Comparison of ENCODE assay signal across 26 cellular contexts in genomic region chr1:41391834-41392527, GRCh38. TPM values are rescaled to one million over a fixed set of nuclear protein-coding genes. Genes with fewer than 3 reads are reported as not detected.
DNase-seq lines count a peak whose midpoint lies in the region; ATAC-seq, FAIRE-seq and TF ChIP-seq lines count a peak whose summit lies in the region.
"Had no signal": no experiment of that assay in that cellular context is flagged by ENCODE, and none has a peak within 500 bp of the region (broad histone marks: within the 10 kb centered on the region; RNA-seq: fewer than 3 reads in every experiment).

No MANE protein-coding gene starts in this region.

- ATAC-seq in K562 (no peak), GM19395 (IDR thresholded peaks at IDR 0.05; ENCODE audit: unreplicated experiment) (no peak)
- ATAC-seq: esophagus mucosa; stimulated activated naive B cell treated with anti-CD40 and anti-IgM and Interleukin-4, amounts not matched to agents 10 μg/mL and 1 μg/mL and 100 μg/mL, for 72 hours; upper lobe of right lung had no signal

- no peak for TF ChIP-seq RAD21 in K562 (CRISPR knock-in tag; conservative IDR thresholded peaks at IDR 0.05 in 1 of 2, IDR thresholded peaks at IDR 0.05 in 1 of 2)

- no TSS peak for BruUV-seq in K562 (replicated peaks; lab: Mats Ljungman, UMichigan)

- H3K9me1 ChIP-seq in K562 (ENCODE audit: control insufficient read depth, insufficient read depth, low read length) = peaks cover 5% of the 10 kb centered on the region

- CTCF ChIA-PET in K562 (lab: Yijun Ruan, JAX; ENCODE audit: low intra/inter-chr PET ratio) = no interaction called here

- no peaks in the 10 kb centered on the region for H3K79me2 ChIP-seq in K562 (ENCODE audit: control insufficient read depth, insufficient read depth, low read length)

- TF ChIP-seq POLR2A in K562 (conservative IDR thresholded peaks at IDR 0.05) = no peak
- no peak for TF ChIP-seq POLR2A in esophagus squamous epithelium (IDR thresholded peaks at IDR 0.05)

- no peaks in the 10 kb centered on the region for H3K9me3 ChIP-seq in BLaER1
- no peaks in the 10 kb centered on the region for H3K9me3 ChIP-seq in BLaER1 treated with 17β-estradiol and CSF1 and Interleukin-3, amounts not matched to agents 10 nM and 100 nM (replicated peaks in 1 of 11)
- H3K9me3 ChIP-seq in K562 (replicated peaks; ENCODE audit: control insufficient read depth, insufficient read depth, low read depth, low read length) = no peaks in the 10 kb centered on the region
- H3K9me3 ChIP-seq in BE2C = no peaks in the 10 kb centered on the region
- no peaks in the 10 kb centered on the region for H3K9me3 ChIP-seq in esophagus squamous epithelium
- H3K9me3 ChIP-seq: sigmoid colon, upper lobe of right lung had no signal

- POLR2A ChIA-PET in K562 (lab: Yijun Ruan, JAX) = no interaction called here

- intact Hi-C loops in K562 (cut with micrococcal nuclease) (no loop called here), esophagus squamous epithelium (cut with DNase I) (no loop called here)

- peak overlapping the region; percentile 65 for H3K27ac ChIP-seq in BLaER1
- peak overlapping the region in 2 of 11 experiments; percentile 9 to 31; a peak in 1 of 22 replicates for H3K27ac ChIP-seq in BLaER1 treated with 17β-estradiol and CSF1 and Interleukin-3, amounts not matched to agents 10 nM and 100 nM
- H3K27ac ChIP-seq in K562 (ENCODE audit: extremely low read depth, low read depth, low read length) = no peak overlapping the region
- H3K27ac ChIP-seq in esophagus squamous epithelium = no peak overlapping the region
- H3K27ac ChIP-seq: sigmoid colon, SK-N-MC, upper lobe of right lung had no signal

- no peak for TF ChIP-seq EP300 in K562 (IDR thresholded peaks at IDR 0.05; ENCODE audit: low read length)

- H4K20me1 ChIP-seq in BLaER1 (no peaks in the 10 kb centered on the region; the same call in 1 of the 2 replicates), K562 (replicated peaks; ENCODE audit: control insufficient read depth, insufficient read depth, low read length) (peaks cover 15% of the 10 kb centered on the region; the same call in 1 of the 2 replicates)
- H4K20me1 ChIP-seq in BLaER1 treated with 17β-estradiol and CSF1 and Interleukin-3, amounts not matched to agents 10 nM and 100 nM = peaks cover 0 to 7% (median 0%) of the 10 kb centered on the region in 11 experiments; a peak in 2 of 22 replicates

- H3K4me1 ChIP-seq in BLaER1 (peaks cover 84% of the 10 kb centered on the region), K562 (replicated peaks in 1 of 2; ENCODE audit: control insufficient read depth in 2 of 2, insufficient read depth in 2 of 2, low read length in 2 of 2) (peaks cover 0 to 10% of the 10 kb centered on the region in 2 experiments; a peak in 1 of 5 replicates), BE2C (peaks cover 14% of the 10 kb centered on the region), esophagus squamous epithelium (peaks cover 8 to 57% (median 13%) of the 10 kb centered on the region in 3 donors)
- H3K4me1 ChIP-seq in BLaER1 treated with 17β-estradiol and CSF1 and Interleukin-3, amounts not matched to agents 10 nM and 100 nM = peaks cover 16 to 86% (median 75%) of the 10 kb centered on the region in 10 experiments; a peak in 19 of 20 replicates

- TF ChIP-seq CTCF in K562 (IDR thresholded peaks at IDR 0.05 in 2 of 3, conservative IDR thresholded peaks at IDR 0.05 in 1 of 3; ENCODE audit: insufficient read depth in 2 of 3, low read depth in 1 of 3, low read length in 3 of 3) = no peak
- TF ChIP-seq CTCF in BE2C (IDR thresholded peaks at IDR 0.05; ENCODE audit: low read depth, low read length) = no peak
- no peak for TF ChIP-seq CTCF in esophagus squamous epithelium (IDR thresholded peaks at IDR 0.05)

- peaks cover 7% of the 10 kb centered on the region; the same call in 1 of the 2 replicates for H3K27me3 ChIP-seq in BLaER1
- peaks cover 0 to 10% (median 8%) of the 10 kb centered on the region in 11 experiments; a peak in 17 of 22 replicates for H3K27me3 ChIP-seq in BLaER1 treated with 17β-estradiol and CSF1 and Interleukin-3, amounts not matched to agents 10 nM and 100 nM
- peaks cover 9 to 51% of the 10 kb centered on the region in 2 experiments; a peak in 2 of 5 replicates for H3K27me3 ChIP-seq in K562 (ENCODE audit: control insufficient read depth in 2 of 2, insufficient read depth in 2 of 2, low read length in 2 of 2)
- no peaks in the 10 kb centered on the region for H3K27me3 ChIP-seq in BE2C
- H3K27me3 ChIP-seq in esophagus squamous epithelium = peaks cover 0 to 22% (median 0%) of the 10 kb centered on the region in 4 donors
- H3K27me3 ChIP-seq: sigmoid colon had no signal

- H2AFZ ChIP-seq in K562 (ENCODE audit: low read depth, low read length) = no peak overlapping the region

- H3K4me2 ChIP-seq in BLaER1 (peak overlapping the region; percentile 80), K562 (ENCODE audit: insufficient read depth, low read length) (no peak overlapping the region)
- peak overlapping the region; percentile 5 to 87 (median 75); a peak in 18 of 22 replicates for H3K4me2 ChIP-seq in BLaER1 treated with 17β-estradiol and CSF1 and Interleukin-3, amounts not matched to agents 10 nM and 100 nM

- no peak for FAIRE-seq in K562 (lab: Jason Lieb, UNC)
- FAIRE-seq: frontal cortex had no signal

- DNase-seq in NCI-H2029 treated with DMSO at 0.1 percent for 48 hours (lab: John Stamatoyannopoulos, UW) (peak; percentile 90), K562 (ENCODE audit: extremely low read depth in 1 of 4, low spot score in 3 of 4) (no peak), BE2C (no peak), esophagus squamous epithelium (lab: John Stamatoyannopoulos, UW) (no peak)
- DNase-seq: activated CD4-positive, alpha-beta memory T cell treated with anti-CD3 and anti-CD28 coated beads for 36 hours; activated CD4-positive, CD25-positive, alpha-beta regulatory T cell treated with anti-CD3 and anti-CD28 coated beads, Interleukin-2, amount 50 U/mL, for 72 hours; anterior cingulate cortex; CD4-positive, CD25-positive, alpha-beta regulatory T cell; cortex of kidney; GDM1; hippocampal formation; immature natural killer cell; mesenchymal stem cell; NCI-H524 treated with DMSO at 0.1 percent for 48 hours; RPMI8226; sigmoid colon; stimulated activated CD4-positive, alpha-beta T cell treated with anti-CD3 and anti-CD28 coated beads, Interleukin-4, amount 100 ng/mL, for 4 hours; stimulated activated naive B cell treated with anti-CD40 and anti-IgM and Interleukin-4, amounts not matched to agents 10 μg/mL and 1 μg/mL and 100 μg/mL, for 72 hours; T-helper 2 cell; upper lobe of right lung had no signal

- WGBS in K562 (ENCODE audit: insufficient coverage, low coverage, missing lambda C conversion rate) = 0% methylated on average over 9 of the region's 9 CpGs
- 41 to 76% methylated on average over 3 to 7 of the region's 9 CpGs for WGBS in esophagus squamous epithelium, 2 donors

- H3K4me3 ChIP-seq in BLaER1 (no peak overlapping the region), K562 (no peak overlapping the region), BE2C (ENCODE audit: low read depth, low read length) (no peak overlapping the region), esophagus squamous epithelium (no peak overlapping the region)
- H3K4me3 ChIP-seq in BLaER1 treated with 17β-estradiol and CSF1 and Interleukin-3, amounts not matched to agents 10 nM and 100 nM = no peak overlapping the region
- H3K4me3 ChIP-seq: sigmoid colon, SK-N-MC, upper lobe of right lung had no signal

- in situ Hi-C loops in K562 (cut with MboI) = no loop called here

- no peaks in the 10 kb centered on the region for H3K36me3 ChIP-seq in BLaER1
- no peaks in the 10 kb centered on the region for H3K36me3 ChIP-seq in BLaER1 treated with 17β-estradiol and CSF1 and Interleukin-3, amounts not matched to agents 10 nM and 100 nM
- no peaks in the 10 kb centered on the region for H3K36me3 ChIP-seq in K562 (ENCODE audit: control insufficient read depth, insufficient read depth, low read length)
- H3K36me3 ChIP-seq in BE2C = no peaks in the 10 kb centered on the region
- no peaks in the 10 kb centered on the region for H3K36me3 ChIP-seq in esophagus squamous epithelium
- H3K36me3 ChIP-seq: sigmoid colon, upper lobe of right lung had no signal

- H3K9ac ChIP-seq in BLaER1 = 0 out of 2 replicates have a peak overlapping the region, but pooled peaks have one; percentile 10
- H3K9ac ChIP-seq in BLaER1 treated with 17β-estradiol and CSF1 and Interleukin-3, amounts not matched to agents 10 nM and 100 nM = peak overlapping the region in 2 of 11 experiments; percentile 28; a peak in 2 of 22 replicates
- H3K9ac ChIP-seq in K562 (ENCODE audit: insufficient read depth in 1 of 2, low read depth in 2 of 2, low read length in 2 of 2) = 0 out of 4 replicates have a peak overlapping the region, but pooled peaks of 1 of the 2 experiments have one; percentile 10

TF ChIP-seq in K562, 482 proteins besides CTCF, POLR2A, EP300 and RAD21 (continues in another document):
- TF ChIP-seq NCOA6 (IDR thresholded peaks at IDR 0.05) = no peak
- no peak for TF ChIP-seq ADNP (tag; IDR thresholded peaks at IDR 0.05)
- no peak for TF ChIP-seq NFE2 (IDR thresholded peaks at IDR 0.05; ENCODE audit: low read depth)
- TF ChIP-seq TCF3 (CRISPR knock-in tag; IDR thresholded peaks at IDR 0.05) = no peak
- TF ChIP-seq BCOR (IDR thresholded peaks at IDR 0.05) = peak; percentile 46; the same call in 1 of the 2 replicates
- no peak for TF ChIP-seq RB1 (IDR thresholded peaks at IDR 0.05; ENCODE audit: low read depth)
- TF ChIP-seq RBM25 (IDR thresholded peaks at IDR 0.05; ENCODE audit: low read depth, low read length, severe bottlenecking) = peak; percentile 68

RNA-seq across cellular contexts. Expression of gene FOXO6, which starts 30.7 kb away (rescaled TPM):
- not detected in 2 replicates for total RNA-seq in K562 (2011; cell fraction: chromatin; rRNA removed; ENCODE audit: low replicate concordance)
- 0.17 and 0.53 TPM in 2 replicates for total RNA-seq in K562 (2011; cell fraction: nucleolus; rRNA removed)
- total RNA-seq in K562 (2011; cell fraction: nucleoplasm; rRNA removed) = not detected in 2 replicates
- 0.08 TPM in 1 of 2 replicates, not detected in the other for total RNA-seq in K562 (2014; rRNA removed)
- not detected in 2 replicates for total RNA-seq in K562 (2014; rRNA removed; fragmentation: Illumina TruSeq; extraction: Trizol)
- 0.04 TPM in 1 of 2 replicates, not detected in the other for total RNA-seq in K562 (2015; rRNA removed; fragmentation: Illumina TruSeq; extraction: Trizol)
- total RNA-seq in K562 (2021) = 0.31 and 0.38 TPM in 2 replicates
- polyA plus RNA-seq in K562 (2011; rRNA removed) = not detected in 2 replicates
- not detected in 2 replicates for polyA plus RNA-seq in K562 (2011; cell fraction: cytosol; rRNA removed)
- 0.04 and 0.06 TPM in 2 replicates for polyA plus RNA-seq in K562 (2011; cell fraction: nucleus; rRNA removed)
- polyA plus RNA-seq in K562 (2012) = 0.18 and 0.51 TPM in 2 replicates
- polyA plus RNA-seq in K562 (2014; fragmentation: Illumina TruSeq; extraction: Trizol) = 0.10 TPM in 1 of 2 replicates, not detected in the other
- polyA plus RNA-seq in K562 (2014; fragmentation: Nextera tagmentation; extraction: Ambion mirVana) = not detected
- polyA plus RNA-seq in K562 (2014; rRNA removed) = 0.13 and 0.43 TPM in 2 replicates
- polyA minus RNA-seq in K562 (2011; rRNA and poly(A)+ RNA removed) = 0.14 TPM in 1 of 2 replicates, not detected in the other
- polyA minus RNA-seq in K562 (2011; cell fraction: cytosol; rRNA and poly(A)+ RNA removed) = not detected in 2 replicates
- polyA minus RNA-seq in K562 (2011; cell fraction: nucleus; rRNA and poly(A)+ RNA removed) = 0.22 and 0.27 TPM in 2 replicates
- 29.1 TPM for polyA plus RNA-seq in BE2C (2012; ENCODE audit: insufficient read depth, insufficient read length, low read depth)
- total RNA-seq in esophagus squamous epithelium = under 1 TPM in 3 of 4 donors, not detected in 1; 0.18 to 0.53 (median 0.38) TPM
- total RNA-seq: esophagus mucosa had no signal
- polyA plus RNA-seq: CD4-positive, CD25-positive, alpha-beta regulatory T cell; immature natural killer cell had no signal
